In genomic region chr15:26921433-26921832, GRCh38 we compare ENCODE assay signal across 42 cellular contexts. TPM values are rescaled to one million over a fixed set of nuclear protein-coding genes. Genes with fewer than 3 reads are reported as not detected.
"Had no signal": no experiment of that assay in that cellular context is flagged by ENCODE, and none has a peak within 500 bp of the region (broad histone marks: within the 10 kb centered on the region; RNA-seq: fewer than 3 reads in every experiment).

No MANE protein-coding gene starts in this region.

- ATAC-seq: activated naive CD4-positive, alpha-beta T cell treated with anti-CD3 and anti-CD28 coated beads, Interleukin-2, amount 50 U/mL, for 72 hours; activated naive CD8-positive, alpha-beta T cell treated with anti-CD3 and anti-CD28 coated beads, Interleukin-2, amount 50 U/mL, for 24 hours; activated T-cell treated with anti-CD3 and anti-CD28 coated beads, Interleukin-2, amount 50 U/mL, for 4 hours; activated T-cell treated with anti-CD3 and anti-CD28 coated beads, Interleukin-2, amount 50 U/mL, for 72 hours; activated T-helper 17 cell treated with anti-CD3 and anti-CD28 coated beads, Interleukin-2, amount 50 U/mL, for 72 hours; body of pancreas had no signal

- H3K27ac ChIP-seq: adrenal gland, ascending aorta, body of pancreas, brain microvascular endothelial cell, breast epithelium, cardiac muscle cell had no signal

- H3K36me3 Mint-ChIP-seq: activated naive CD4-positive, alpha-beta T cell treated with anti-CD3 and anti-CD28 coated beads, Interleukin-2, amount 10 ng/mL, durations not matched to agents 7 days and 5 days; activated naive CD4-positive, alpha-beta T cell treated with anti-CD3 and anti-CD28 coated beads, Interleukin-2, amount 50 U/mL, for 72 hours; activated naive CD8-positive, alpha-beta T cell; activated naive CD8-positive, alpha-beta T cell treated with anti-CD3 and anti-CD28 coated beads for 36 hours; activated naive CD8-positive, alpha-beta T cell treated with anti-CD3 and anti-CD28 coated beads, Interleukin-2, amount 10 ng/mL, durations not matched to agents 7 days and 5 days had no signal

- H3K27me3 ChIP-seq: adrenal gland, ascending aorta, body of pancreas, brain microvascular endothelial cell, breast epithelium, cardiac muscle cell had no signal

- H3K27ac Mint-ChIP-seq: activated naive CD4-positive, alpha-beta T cell treated with anti-CD3 and anti-CD28 coated beads for 36 hours; activated naive CD4-positive, alpha-beta T cell treated with anti-CD3 and anti-CD28 coated beads, Interleukin-2, amount 10 ng/mL, durations not matched to agents 7 days and 5 days; activated naive CD4-positive, alpha-beta T cell treated with anti-CD3 and anti-CD28 coated beads, Interleukin-2, amount 50 U/mL, for 24 hours; activated naive CD4-positive, alpha-beta T cell treated with anti-CD3 and anti-CD28 coated beads, Interleukin-2, amount 50 U/mL, for 72 hours; activated naive CD8-positive, alpha-beta T cell; activated naive CD8-positive, alpha-beta T cell treated with anti-CD3 and anti-CD28 coated beads for 36 hours; activated naive CD8-positive, alpha-beta T cell treated with anti-CD3 and anti-CD28 coated beads, Interleukin-2, amount 10 ng/mL, durations not matched to agents 7 days and 5 days; activated naive CD8-positive, alpha-beta T cell treated with anti-CD3 and anti-CD28 coated beads, Interleukin-2, amount 50 U/mL, for 24 hours; activated T-cell treated with anti-CD3 and anti-CD28 coated beads, Interleukin-2, amount 50 U/mL, for 72 hours; activated T-helper 1 cell treated with anti-CD3 and anti-CD28 coated beads, Interleukin-12 subunit alpha, Interleukin-12 subunit beta, Interleukin-2, Interleukin-4 antibody, amounts not matched to agents 30 ng/mL and 10 ng/mL and 1 ng/mL, durations not matched to agents 14 hours and 24 hours and 36 hours; activated T-helper 17 cell treated with anti-CD3 and anti-CD28 coated beads, Interleukin-2, amount 50 U/mL, for 72 hours; activated T-helper 2 cell treated with anti-CD3 and anti-CD28 coated beads, Interferon-gamma antibody, Interleukin-2, Interleukin-4, amounts not matched to agents 10 μg/mL and 5 μg/mL and 100 μg/mL, durations not matched to agents 14 hours and 24 hours and 36 hours; brain had no signal

- H3K4me3 ChIP-seq: adrenal gland, ascending aorta, body of pancreas, breast epithelium, cardiac muscle cell had no signal

- DNase-seq: activated effector memory CD4-positive, alpha-beta T cell treated with anti-CD3 and anti-CD28 coated beads, Interleukin-2, amount 50 U/mL, for 16 hours; activated effector memory CD4-positive, alpha-beta T cell treated with Interleukin-2 at 50 U/mL for 16 hours; activated gamma-delta T cell; activated gamma-delta T cell treated with Interleukin-2 at 50 U/mL for 16 hours; activated naive CD4-positive, alpha-beta T cell; activated naive CD4-positive, alpha-beta T cell treated with anti-CD3 and anti-CD28 coated beads for 36 hours; activated naive CD4-positive, alpha-beta T cell treated with anti-CD3 and anti-CD28 coated beads, Interleukin-2, amount 10 ng/mL, durations not matched to agents 7 days and 5 days; activated naive CD4-positive, alpha-beta T cell treated with anti-CD3 and anti-CD28 coated beads, Interleukin-2, amount 50 U/mL, for 16 hours; activated naive CD4-positive, alpha-beta T cell treated with Interleukin-2 at 50 U/mL for 16 hours; activated naive CD8-positive, alpha-beta T cell treated with anti-CD3 and anti-CD28 coated beads for 36 hours; activated naive CD8-positive, alpha-beta T cell treated with anti-CD3 and anti-CD28 coated beads, Interleukin-2, amount 10 ng/mL, durations not matched to agents 7 days and 5 days; activated naive CD8-positive, alpha-beta T cell treated with anti-CD3 and anti-CD28 coated beads, Interleukin-2, amount 50 U/mL, for 24 hours; activated T-cell treated with anti-CD3 and anti-CD28 coated beads, Interleukin-2, amount 50 U/mL, for 4 hours; activated T-cell treated with anti-CD3 and anti-CD28 coated beads, Interleukin-2, amount 50 U/mL, for 48 hours; activated T-cell treated with anti-CD3 and anti-CD28 coated beads, Interleukin-2, amount 50 U/mL, for 72 hours; adrenal gland; amniotic stem cell; amygdala; anterior cingulate cortex; aorta; body of pancreas; brain microvascular endothelial cell; caudate nucleus; central memory CD4-positive, alpha-beta T cell; cerebellar nuclear complex had no signal

- H3K4me1 Mint-ChIP-seq: activated naive CD4-positive, alpha-beta T cell treated with anti-CD3 and anti-CD28 coated beads, Interleukin-2, amount 10 ng/mL, durations not matched to agents 7 days and 5 days; activated naive CD4-positive, alpha-beta T cell treated with anti-CD3 and anti-CD28 coated beads, Interleukin-2, amount 50 U/mL, for 24 hours; activated naive CD8-positive, alpha-beta T cell treated with anti-CD3 and anti-CD28 coated beads for 36 hours; activated naive CD8-positive, alpha-beta T cell treated with anti-CD3 and anti-CD28 coated beads, Interleukin-2, amount 10 ng/mL, durations not matched to agents 7 days and 5 days; activated naive CD8-positive, alpha-beta T cell treated with anti-CD3 and anti-CD28 coated beads, Interleukin-2, amount 50 U/mL, for 24 hours; activated T-helper 17 cell treated with anti-CD3 and anti-CD28 coated beads, Interleukin-2, amount 50 U/mL, for 72 hours; central memory CD8-positive, alpha-beta T cell had no signal

- H3K36me3 ChIP-seq: adrenal gland, ascending aorta, brain microvascular endothelial cell, breast epithelium, cardiac muscle cell had no signal

- FAIRE-seq: astrocyte, bronchial epithelial cell, colon had no signal

- H3K27me3 Mint-ChIP-seq: activated naive CD4-positive, alpha-beta T cell treated with anti-CD3 and anti-CD28 coated beads, Interleukin-2, amount 10 ng/mL, durations not matched to agents 7 days and 5 days; activated naive CD4-positive, alpha-beta T cell treated with anti-CD3 and anti-CD28 coated beads, Interleukin-2, amount 50 U/mL, for 24 hours; activated naive CD8-positive, alpha-beta T cell; activated naive CD8-positive, alpha-beta T cell treated with anti-CD3 and anti-CD28 coated beads for 36 hours; activated naive CD8-positive, alpha-beta T cell treated with anti-CD3 and anti-CD28 coated beads, Interleukin-2, amount 10 ng/mL, durations not matched to agents 7 days and 5 days; activated naive CD8-positive, alpha-beta T cell treated with anti-CD3 and anti-CD28 coated beads, Interleukin-2, amount 50 U/mL, for 24 hours; activated T-helper 17 cell treated with anti-CD3 and anti-CD28 coated beads, Interleukin-2, amount 50 U/mL, for 72 hours; central memory CD8-positive, alpha-beta T cell had no signal

- H3K4me1 ChIP-seq: adrenal gland, ascending aorta, body of pancreas, breast epithelium had no signal

- H3K9me3 Mint-ChIP-seq: activated naive CD4-positive, alpha-beta T cell treated with anti-CD3 and anti-CD28 coated beads, Interleukin-2, amount 50 U/mL, for 24 hours; activated naive CD8-positive, alpha-beta T cell treated with anti-CD3 and anti-CD28 coated beads, Interleukin-2, amount 10 ng/mL, durations not matched to agents 7 days and 5 days; activated T-helper 1 cell treated with anti-CD3 and anti-CD28 coated beads, Interleukin-12 subunit alpha, Interleukin-12 subunit beta, Interleukin-2, Interleukin-4 antibody, amounts not matched to agents 30 ng/mL and 10 ng/mL and 1 ng/mL, durations not matched to agents 14 hours and 24 hours and 36 hours; activated T-helper 17 cell treated with anti-CD3 and anti-CD28 coated beads, Interleukin-2, amount 50 U/mL, for 72 hours had no signal

- H3K4me3 Mint-ChIP-seq: activated naive CD4-positive, alpha-beta T cell treated with anti-CD3 and anti-CD28 coated beads for 36 hours; activated naive CD4-positive, alpha-beta T cell treated with anti-CD3 and anti-CD28 coated beads, Interleukin-2, amount 10 ng/mL, durations not matched to agents 7 days and 5 days; activated naive CD4-positive, alpha-beta T cell treated with anti-CD3 and anti-CD28 coated beads, Interleukin-2, amount 50 U/mL, for 24 hours; activated naive CD8-positive, alpha-beta T cell; activated naive CD8-positive, alpha-beta T cell treated with anti-CD3 and anti-CD28 coated beads for 36 hours; activated naive CD8-positive, alpha-beta T cell treated with anti-CD3 and anti-CD28 coated beads, Interleukin-2, amount 10 ng/mL, durations not matched to agents 7 days and 5 days; activated naive CD8-positive, alpha-beta T cell treated with anti-CD3 and anti-CD28 coated beads, Interleukin-2, amount 50 U/mL, for 24 hours; activated T-cell treated with anti-CD3 and anti-CD28 coated beads, Interleukin-2, amount 50 U/mL, for 4 hours; activated T-cell treated with anti-CD3 and anti-CD28 coated beads, Interleukin-2, amount 50 U/mL, for 72 hours; activated T-helper 1 cell treated with anti-CD3 and anti-CD28 coated beads, Interleukin-12 subunit alpha, Interleukin-12 subunit beta, Interleukin-2, Interleukin-4 antibody, amounts not matched to agents 30 ng/mL and 10 ng/mL and 1 ng/mL, durations not matched to agents 14 hours and 24 hours and 36 hours; activated T-helper 17 cell treated with anti-CD3 and anti-CD28 coated beads, Interleukin-2, amount 50 U/mL, for 72 hours; brain; central memory CD8-positive, alpha-beta T cell had no signal

RNA-seq across cellular contexts. Expression of gene GABRG3, which starts 49.5 kb away (rescaled TPM):
- total RNA-seq: activated naive CD4-positive, alpha-beta T cell treated with anti-CD3 and anti-CD28 coated beads for 36 hours; activated naive CD4-positive, alpha-beta T cell treated with anti-CD3 and anti-CD28 coated beads, Interleukin-2, amount 50 U/mL, for 72 hours; activated naive CD8-positive, alpha-beta T cell treated with anti-CD3 and anti-CD28 coated beads for 36 hours; activated naive CD8-positive, alpha-beta T cell treated with anti-CD3 and anti-CD28 coated beads, Interleukin-2, amount 10 ng/mL, durations not matched to agents 7 days and 5 days; activated T-cell treated with anti-CD3 and anti-CD28 coated beads, Interleukin-2, amount 50 U/mL, for 4 hours; activated T-cell treated with anti-CD3 and anti-CD28 coated beads, Interleukin-2, amount 50 U/mL, for 72 hours; activated T-helper 1 cell treated with anti-CD3 and anti-CD28 coated beads, Interleukin-12 subunit alpha, Interleukin-12 subunit beta, Interleukin-2, Interleukin-4 antibody, amounts not matched to agents 30 ng/mL and 10 ng/mL and 1 ng/mL, durations not matched to agents 14 hours and 24 hours and 36 hours; activated T-helper 17 cell treated with anti-CD3 and anti-CD28 coated beads, Interleukin-2, amount 50 U/mL, for 72 hours; activated T-helper 2 cell treated with anti-CD3 and anti-CD28 coated beads, Interferon-gamma antibody, Interleukin-2, Interleukin-4, amounts not matched to agents 10 μg/mL and 5 μg/mL and 100 μg/mL, durations not matched to agents 14 hours and 24 hours and 36 hours; aorta; ascending aorta; body of pancreas; bronchial epithelial cell; cardiac muscle cell; chondrocyte had no signal
- polyA plus RNA-seq: adipose tissue, aorta, cardiac muscle cell had no signal

RNA-seq across cellular contexts. Expression of gene GABRA5, which starts 54.6 kb away (rescaled TPM):
- total RNA-seq: activated naive CD4-positive, alpha-beta T cell treated with anti-CD3 and anti-CD28 coated beads for 36 hours; activated naive CD4-positive, alpha-beta T cell treated with anti-CD3 and anti-CD28 coated beads, Interleukin-2, amount 50 U/mL, for 72 hours; activated naive CD8-positive, alpha-beta T cell treated with anti-CD3 and anti-CD28 coated beads for 36 hours; activated naive CD8-positive, alpha-beta T cell treated with anti-CD3 and anti-CD28 coated beads, Interleukin-2, amount 10 ng/mL, durations not matched to agents 7 days and 5 days; activated T-cell treated with anti-CD3 and anti-CD28 coated beads, Interleukin-2, amount 50 U/mL, for 4 hours; activated T-cell treated with anti-CD3 and anti-CD28 coated beads, Interleukin-2, amount 50 U/mL, for 72 hours; activated T-helper 1 cell treated with anti-CD3 and anti-CD28 coated beads, Interleukin-12 subunit alpha, Interleukin-12 subunit beta, Interleukin-2, Interleukin-4 antibody, amounts not matched to agents 30 ng/mL and 10 ng/mL and 1 ng/mL, durations not matched to agents 14 hours and 24 hours and 36 hours; activated T-helper 17 cell treated with anti-CD3 and anti-CD28 coated beads, Interleukin-2, amount 50 U/mL, for 72 hours; activated T-helper 2 cell treated with anti-CD3 and anti-CD28 coated beads, Interferon-gamma antibody, Interleukin-2, Interleukin-4, amounts not matched to agents 10 μg/mL and 5 μg/mL and 100 μg/mL, durations not matched to agents 14 hours and 24 hours and 36 hours; adrenal gland; aorta; ascending aorta; breast epithelium; bronchial epithelial cell; cardiac muscle cell; cardiac septum had no signal
- polyA plus RNA-seq: aorta had no signal
